In the genomic region with DNA sequence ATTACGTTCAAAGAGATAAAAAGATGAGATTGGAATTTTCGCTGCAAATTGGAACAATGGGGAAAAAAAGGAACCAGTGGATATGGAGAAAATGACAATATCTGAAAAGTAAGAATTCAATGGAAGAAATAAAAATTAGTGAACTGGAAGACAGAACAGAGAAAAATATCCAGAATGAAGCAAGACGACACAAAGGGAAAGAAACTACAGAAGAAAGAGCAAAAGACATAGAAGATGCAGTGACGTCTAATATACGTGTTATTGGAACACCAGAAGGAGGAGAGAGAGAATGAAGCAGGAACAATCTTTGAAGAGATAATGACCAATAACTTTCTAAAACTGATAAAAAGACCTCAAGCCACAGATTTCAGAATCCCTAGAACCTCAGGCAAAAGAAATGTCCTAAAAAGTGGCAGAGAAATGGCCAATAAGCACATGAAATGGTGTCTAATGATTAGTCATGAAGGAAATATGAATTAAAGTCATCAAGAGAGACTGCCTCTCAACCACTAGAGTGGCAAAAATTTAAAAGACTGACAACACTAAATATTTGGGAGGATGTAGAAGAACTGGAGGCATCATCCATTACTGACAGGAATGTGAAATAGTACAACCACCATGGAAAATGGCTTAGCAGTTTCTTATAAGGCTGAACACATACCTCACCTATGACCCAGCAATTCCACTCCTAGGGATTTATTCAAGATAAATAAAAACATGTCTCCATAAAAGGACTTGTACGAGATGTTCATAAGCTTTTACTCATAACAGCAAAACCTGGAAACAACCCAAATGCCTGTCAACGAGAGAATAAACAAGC, we compare ENCODE assay signal across 12 cellular contexts. TPM values are rescaled to one million over a fixed set of nuclear protein-coding genes. Genes with fewer than 3 reads are reported as not detected.
A peak's percentile ranks its signal among the peaks of the same experiment; 100 is the strongest.
DNase-seq lines count a peak whose midpoint lies in the region; ATAC-seq, FAIRE-seq and TF ChIP-seq lines count a peak whose summit lies in the region.
"Had no signal": no experiment of that assay in that cellular context is flagged by ENCODE, and none has a peak within 500 bp of the region (broad histone marks: within the 10 kb centered on the region; RNA-seq: fewer than 3 reads in every experiment).

No MANE protein-coding gene starts in this region.

- ATAC-seq in GM12878 (no peak), HG03175 (IDR thresholded peaks at IDR 0.05; ENCODE audit: unreplicated experiment) (no peak)

- no peak overlapping the region for H3K9ac ChIP-seq in GM12878 (ENCODE audit: control insufficient read depth, insufficient read depth, low read length)

- BruUV-seq in GM12878 (replicated peaks; lab: Mats Ljungman, UMichigan): no TSS peak

- no peak for TF ChIP-seq RAD21 in GM12878 (IDR thresholded peaks at IDR 0.05; ENCODE audit: insufficient read depth, low read depth, low read length)

- RAD21 ChIA-PET in GM12878 (lab: Charles Lee; ENCODE audit: unreplicated experiment): interaction anchor here (2.4 kb wide), 2 partner anchors 11 to 54 kb away, joined by 7 to 16 read pairs; no protein-coding TSS in a partner anchor

- H3K4me3 ChIP-seq in AG04449 (ENCODE audit: low read depth, low read length) (no peak overlapping the region), GM12878 (no peak overlapping the region)

- peak; percentile 80 for DNase-seq in AG04449 (ENCODE audit: low read depth, low spot score)
- DNase-seq in HS-5 (ENCODE audit: low read depth): peak; percentile 78
- no peak for DNase-seq in GM12878 (ENCODE audit: low read depth, low spot score)
- DNase-seq in hepatic stellate cell (ENCODE audit: low spot score): peak; percentile 63
- no peak for DNase-seq in NOMO-1 treated with DMSO at 0.1 percent for 48 hours (lab: John Stamatoyannopoulos, UW; ENCODE audit: unreplicated experiment)
- no peak for DNase-seq in activated naive CD4-positive, alpha-beta T cell treated with Interleukin-2 at 50 U/mL for 16 hours
- DNase-seq in activated CD8-positive, alpha-beta memory T cell treated with anti-CD3 and anti-CD28 coated beads for 24 hours: no peak
- DNase-seq: activated T-cell treated with anti-CD3 and anti-CD28 coated beads, Interleukin-2, amount 50 U/mL, for 24 hours; BE2C; NCI-H1105; small intestine had no signal

- peak; percentile 23 for FAIRE-seq in GM12878 (lab: Jason Lieb, UNC)

- no peaks in the 10 kb centered on the region for H3K4me1 ChIP-seq in GM12878 (ENCODE audit: control insufficient read depth, insufficient read depth, low read length)
- H3K4me1 ChIP-seq: BE2C had no signal

- H4K20me1 ChIP-seq in GM12878 (ENCODE audit: control insufficient read depth, insufficient read depth): no peaks in the 10 kb centered on the region

- intact Hi-C loops in GM12878 (cut with micrococcal nuclease; ENCODE audit: unreplicated experiment): no loop called here

- in situ Hi-C loops in GM12878 (cut with MboI): no loop called here

- TF ChIP-seq POLR2A in GM12878 (IDR thresholded peaks at IDR 0.05; ENCODE audit: low read depth, low read length): no peak

- CTCF ChIA-PET in AG04449 (lab: Yijun Ruan, JAX) (interaction anchor here (2.1 kb wide), 1 partner anchor 11 kb away, joined by 5 read pairs; no protein-coding TSS in a partner anchor), GM12878 (lab: Yijun Ruan, JAX) (no interaction called here)

- 88% methylated on average over 7 of the region's 7 CpGs for WGBS in GM12878 (ENCODE audit: insufficient coverage, insufficient replicate concordance, low lambda C conversion rate, missing lambda C conversion rate)

- no peaks in the 10 kb centered on the region for H3K9me3 ChIP-seq in GM12878 (replicated peaks; ENCODE audit: control insufficient read depth, insufficient read depth, low read length)

- no peak overlapping the region for H3K4me2 ChIP-seq in GM12878 (ENCODE audit: control insufficient read depth, insufficient read depth)

- no peak overlapping the region for H3K27ac ChIP-seq in GM12878 (ENCODE audit: control insufficient read depth, insufficient read depth)

- SMC1A ChIA-PET in GM12878 (lab: Charles Lee; ENCODE audit: uncharacterized antibody, unreplicated experiment): interaction anchor here (1.3 to 3.0 kb wide), 3 partner anchors 11 to 28 kb away, joined by 4 to 22 read pairs (median 6); no protein-coding TSS in a partner anchor

- no peaks in the 10 kb centered on the region for H3K36me3 ChIP-seq in GM12878 (ENCODE audit: control insufficient read depth in 2 of 2, insufficient read depth in 2 of 2, low read length in 1 of 2)
- H3K36me3 ChIP-seq: BE2C had no signal

- no peak for TF ChIP-seq CTCF in AG04449 (IDR thresholded peaks at IDR 0.05; ENCODE audit: insufficient read depth, low read length, missing control alignments)
- no peak for TF ChIP-seq CTCF in GM12878 (IDR thresholded peaks at IDR 0.05 in 2 of 3, conservative IDR thresholded peaks at IDR 0.05 in 1 of 3; ENCODE audit: control insufficient read depth in 2 of 3, extremely low read depth in 1 of 3, insufficient read depth in 1 of 3, low read depth in 3 of 3, low read length in 3 of 3)

- no peaks in the 10 kb centered on the region for H3K27me3 ChIP-seq in GM12878 (replicated peaks in 1 of 2; ENCODE audit: control insufficient read depth in 2 of 2, insufficient read depth in 2 of 2, low read length in 1 of 2)
- H3K27me3 ChIP-seq: BE2C had no signal

- POLR2A ChIA-PET in AG04449 (lab: Yijun Ruan, JAX) (interaction anchor here (1.1 to 2.7 kb wide), 3 partner anchors 28 to 56 kb away, joined by 3 to 12 read pairs (median 3); partner anchors contain the start of gene GADD45B), GM12878 (lab: Charles Lee) (no interaction called here)

- H2AFZ ChIP-seq in GM12878 (ENCODE audit: control insufficient read depth, low read depth, low read length): no peak overlapping the region

- H3K79me2 ChIP-seq in GM12878 (ENCODE audit: control insufficient read depth, insufficient read depth, low read length): no peaks in the 10 kb centered on the region

- no peak for TF ChIP-seq EP300 in GM12878 (IDR thresholded peaks at IDR 0.05; ENCODE audit: borderline replicate concordance in 1 of 2, control insufficient read depth in 1 of 2, low read depth in 2 of 2, low read length in 2 of 2)

TF ChIP-seq in GM12878, 131 proteins besides CTCF, POLR2A, EP300 and RAD21 (continues in another document):
- TF ChIP-seq JUND (IDR thresholded peaks at IDR 0.05; ENCODE audit: low read depth, low read length): no peak
- no peak for TF ChIP-seq ETV6 (conservative IDR thresholded peaks at IDR 0.05 in 1 of 2, IDR thresholded peaks at IDR 0.05 in 1 of 2; ENCODE audit: borderline replicate concordance in 1 of 2, low read depth in 1 of 2)
- TF ChIP-seq EED (IDR thresholded peaks at IDR 0.05; ENCODE audit: low read depth): no peak
- no peak for TF ChIP-seq ASH2L (IDR thresholded peaks at IDR 0.05; ENCODE audit: borderline replicate concordance, low read depth)
- no peak for TF ChIP-seq SUPT20H (IDR thresholded peaks at IDR 0.05; ENCODE audit: borderline replicate concordance, control insufficient read depth, low read depth, low read length)
- TF ChIP-seq IKZF1 (conservative IDR thresholded peaks at IDR 0.05): no peak
- TF ChIP-seq, protein P1, sequence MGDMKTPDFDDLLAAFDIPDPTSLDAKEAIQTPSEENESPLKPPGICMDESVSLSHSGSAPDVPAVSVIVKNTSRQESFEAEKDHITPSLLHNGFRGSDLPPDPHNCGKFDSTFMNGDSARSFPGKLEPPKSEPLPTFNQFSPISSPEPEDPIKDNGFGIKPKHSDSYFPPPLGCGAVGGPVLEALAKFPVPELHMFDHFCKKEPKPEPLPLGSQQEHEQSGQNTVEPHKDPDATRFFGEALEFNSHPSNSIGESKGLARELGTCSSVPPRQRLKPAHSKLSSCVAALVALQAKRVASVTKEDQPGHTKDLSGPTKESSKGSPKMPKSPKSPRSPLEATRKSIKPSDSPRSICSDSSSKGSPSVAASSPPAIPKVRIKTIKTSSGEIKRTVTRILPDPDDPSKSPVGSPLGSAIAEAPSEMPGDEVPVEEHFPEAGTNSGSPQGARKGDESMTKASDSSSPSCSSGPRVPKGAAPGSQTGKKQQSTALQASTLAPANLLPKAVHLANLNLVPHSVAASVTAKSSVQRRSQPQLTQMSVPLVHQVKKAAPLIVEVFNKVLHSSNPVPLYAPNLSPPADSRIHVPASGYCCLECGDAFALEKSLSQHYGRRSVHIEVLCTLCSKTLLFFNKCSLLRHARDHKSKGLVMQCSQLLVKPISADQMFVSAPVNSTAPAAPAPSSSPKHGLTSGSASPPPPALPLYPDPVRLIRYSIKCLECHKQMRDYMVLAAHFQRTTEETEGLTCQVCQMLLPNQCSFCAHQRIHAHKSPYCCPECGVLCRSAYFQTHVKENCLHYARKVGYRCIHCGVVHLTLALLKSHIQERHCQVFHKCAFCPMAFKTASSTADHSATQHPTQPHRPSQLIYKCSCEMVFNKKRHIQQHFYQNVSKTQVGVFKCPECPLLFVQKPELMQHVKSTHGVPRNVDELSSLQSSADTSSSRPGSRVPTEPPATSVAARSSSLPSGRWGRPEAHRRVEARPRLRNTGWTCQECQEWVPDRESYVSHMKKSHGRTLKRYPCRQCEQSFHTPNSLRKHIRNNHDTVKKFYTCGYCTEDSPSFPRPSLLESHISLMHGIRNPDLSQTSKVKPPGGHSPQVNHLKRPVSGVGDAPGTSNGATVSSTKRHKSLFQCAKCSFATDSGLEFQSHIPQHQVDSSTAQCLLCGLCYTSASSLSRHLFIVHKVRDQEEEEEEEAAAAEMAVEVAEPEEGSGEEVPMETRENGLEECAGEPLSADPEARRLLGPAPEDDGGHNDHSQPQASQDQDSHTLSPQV (IDR thresholded peaks at IDR 0.05): no peak
- TF ChIP-seq CREB1 (IDR thresholded peaks at IDR 0.05; ENCODE audit: low read depth): no peak

RNA-seq across cellular contexts. Expression of gene GADD45B, which starts 56.5 kb away (rescaled TPM):
- 313 and 319 TPM in 2 replicates for total RNA-seq in GM12878 (2013; cell fraction: nucleolus; rRNA removed)
- total RNA-seq in GM12878 (2014; rRNA removed) (89.5 and 97.3 TPM in 2 replicates), GM12878 (2014; rRNA removed; fragmentation: Illumina TruSeq; extraction: Trizol) (51.1 and 53.5 TPM in 2 replicates), GM12878 (2021) (101 and 104 TPM in 2 replicates)
- polyA plus RNA-seq in GM12878 (2011; ENCODE audit: low read depth): 59.9 TPM
- polyA plus RNA-seq in GM12878 (2011; rRNA removed) (112 and 180 TPM in 2 replicates), GM12878 (2014; fragmentation: Illumina TruSeq; extraction: Trizol) (12.4 and 33.7 TPM in 2 replicates), GM12878 (2014; fragmentation: Nextera tagmentation; extraction: Ambion mirVana) (10 to 100 TPM in 1 of 2 experiments, 1 to 10 TPM in 1; 2.4 to 10.5 TPM), GM12878 (2014; rRNA removed) (150 and 165 TPM in 2 replicates), GM12878 (2016; fragmentation: Nextera tagmentation; extraction: Ambion mirVana) (100 to 1,000 TPM in 1 of 2 experiments, 10 to 100 TPM in 1; 92.7 to 106 TPM)
- 262 and 293 TPM in 2 replicates for polyA plus RNA-seq in GM12878 (2011; cell fraction: cytosol; rRNA removed)
- polyA plus RNA-seq in GM12878 (2011; cell fraction: nucleus; rRNA removed): 355 and 391 TPM in 2 replicates
- 129 and 137 TPM in 2 replicates for polyA plus RNA-seq in GM12878 (2012)
- polyA minus RNA-seq in GM12878 (2011; rRNA and poly(A)+ RNA removed): 93.1 and 170 TPM in 2 replicates
- polyA minus RNA-seq in GM12878 (2011; cell fraction: cytosol; rRNA and poly(A)+ RNA removed): 64.0 and 71.2 TPM in 2 replicates
- polyA minus RNA-seq in GM12878 (2011; cell fraction: nucleus; rRNA and poly(A)+ RNA removed): 216 and 321 TPM in 2 replicates

Comparison
In these comparisons a context has a peak if more than half of its experiments do, and no peak if none do; other contexts are left out.
1. DNase-seq: peak in AG04449 (single experiment), HS-5 (single experiment) and hepatic stellate cell (single experiment); none in GM12878 (single experiment), NOMO-1 treated with DMSO at 0.1 percent for 48 hours (single experiment), activated naive CD4-positive, alpha-beta T cell treated with Interleukin-2 at 50 U/mL for 16 hours (single experiment) and activated CD8-positive, alpha-beta memory T cell treated with anti-CD3 and anti-CD28 coated beads for 24 hours (single experiment).